ENCODE assay signal across 8 cellular contexts in the genomic region with DNA sequence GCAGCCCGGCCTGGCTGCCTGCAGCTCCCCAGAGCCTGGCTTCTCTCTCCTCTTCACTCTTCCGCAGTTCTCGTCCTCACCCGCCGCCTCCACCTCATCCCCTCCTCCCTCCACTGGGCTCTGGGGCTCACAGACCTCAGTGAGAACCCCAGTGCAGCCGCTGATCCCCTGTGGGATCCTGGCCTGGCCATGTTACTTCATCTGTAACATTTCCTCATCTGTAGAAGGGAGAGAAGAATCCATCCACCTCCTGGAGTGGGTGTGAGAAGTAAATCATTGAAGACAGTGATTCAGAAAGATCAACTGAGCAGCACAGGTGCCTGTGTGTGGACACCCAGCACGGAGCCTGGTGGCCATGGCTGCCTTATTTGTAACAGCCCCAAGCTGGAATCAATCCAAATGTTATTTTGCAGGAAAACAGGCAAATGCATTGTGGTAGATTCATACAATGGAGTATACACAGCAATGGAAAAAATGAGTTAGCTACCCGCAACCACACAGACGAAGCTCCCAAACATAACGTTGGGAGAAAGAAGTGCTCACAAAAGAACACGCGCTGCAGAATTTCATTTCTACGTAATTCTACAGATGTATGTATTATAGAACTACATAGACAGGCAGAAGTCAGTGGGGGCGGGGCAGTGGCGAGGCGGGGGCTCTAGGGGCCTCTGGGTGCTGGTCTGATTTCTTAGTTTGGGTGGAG. TPM values are rescaled to one million over a fixed set of nuclear protein-coding genes. Genes with fewer than 3 reads are reported as not detected.
DNase-seq lines count a peak whose midpoint lies in the region; ATAC-seq, FAIRE-seq and TF ChIP-seq lines count a peak whose summit lies in the region.

No MANE protein-coding gene starts in this region.

- peak overlapping the region; percentile 96 to 98 for H3K27ac Mint-ChIP-seq in T-cell

- TF ChIP-seq CTCF in D721Med (IDR thresholded peaks at IDR 0.05; ENCODE audit: insufficient read depth, missing control alignments) (no peak), A673 (conservative IDR thresholded peaks at IDR 0.05; ENCODE audit: low read depth, low read length) (no peak)

- H3K4me1 ChIP-seq in A673 (ENCODE audit: insufficient read depth, low read length, poor library complexity, severe bottlenecking) = no peaks in the 10 kb centered on the region

- no peak for ATAC-seq in T-cell (replicated peaks in 1 of 4)

- H3K27me3 ChIP-seq in A673 (replicated peaks; ENCODE audit: insufficient read depth, low read depth, low read length, poor library complexity) = no peaks in the 10 kb centered on the region

- intact Hi-C loops in A673 (cut with micrococcal nuclease; ENCODE audit: unreplicated experiment) = no loop called here

- DNase-seq in NCI-H1436 (lab: John Stamatoyannopoulos, UW) (peak; percentile 14), NCI-H1436 treated with DMSO at 0.1 percent for 48 hours (lab: John Stamatoyannopoulos, UW) (no peak), T-cell (peak in 3 of 34 experiments; percentile 35 to 46 (median 38)), epithelial cell of prostate (ENCODE audit: low read depth, low spot score) (no peak), D721Med (ENCODE audit: insufficient read length, low spot score) (no peak), HuH-7.5 (ENCODE audit: low spot score) (no peak), A673 (ENCODE audit: low spot score) (no peak)
- peak; percentile 64 for DNase-seq in stimulated activated CD8-positive, alpha-beta memory T cell treated with anti-CD3 and anti-CD28 coated beads, Interleukin-4, amount 100 ng/mL, for 48 hours

- H3K4me3 ChIP-seq in A673 (ENCODE audit: low read depth, low read length, poor library complexity, severe bottlenecking) = no peak overlapping the region

- H3K36me3 Mint-ChIP-seq in T-cell = peaks cover 42% of the 10 kb centered on the region

- no TSS peak for BruUV-seq in A673 (replicated peaks; lab: Mats Ljungman, UMichigan)

- POLR2A ChIA-PET in T-cell (lab: Charles Lee) = interaction anchor here in 1 of 2 donors (1.5 kb wide), 1 partner anchor 12 kb away, joined by 4 read pairs; no protein-coding TSS in a partner anchor
- POLR2A ChIA-PET in A673 (lab: Charles Lee; ENCODE audit: low non-redundant PET) = no interaction called here

- H3K27ac ChIP-seq in epithelial cell of prostate (peak overlapping the region; percentile 42), A673 (ENCODE audit: low read depth, low read length, poor library complexity, severe bottlenecking) (no peak overlapping the region)

- peak overlapping the region; percentile 80 to 98 (median 80) for H3K4me3 Mint-ChIP-seq in T-cell

- H3K36me3 ChIP-seq in A673 (ENCODE audit: insufficient read depth, low read length, poor library complexity, severe bottlenecking) = no peaks in the 10 kb centered on the region

- no peaks in the 10 kb centered on the region for H3K27me3 Mint-ChIP-seq in T-cell

- no peaks in the 10 kb centered on the region for H3K9me3 Mint-ChIP-seq in T-cell

- CTCF ChIA-PET in T-cell (lab: Charles Lee) = interaction anchor here in 1 of 2 donors (0.9 to 3.6 kb wide), 3 partner anchors 11 to 31 kb away, joined by 5 to 18 read pairs (median 11); no protein-coding TSS in a partner anchor
- CTCF ChIA-PET in A673 (lab: Charles Lee) = interaction anchor here (0.9 kb wide), 1 partner anchor 31 kb away, joined by 3 read pairs; no protein-coding TSS in a partner anchor

- H3K4me1 Mint-ChIP-seq in T-cell = peaks cover 99 to 100% (median 99%) of the 10 kb centered on the region in 3 donors

- FAIRE-seq in D721Med (lab: Jason Lieb, UNC) = no peak

- no peaks in the 10 kb centered on the region for H3K9me3 ChIP-seq in A673 (ENCODE audit: low read depth, low read length, poor library complexity, severe bottlenecking)

RNA-seq across cellular contexts. Expression of a gene that starts 8.7 kb away (rescaled TPM):
- total RNA-seq in T-cell (100 to 1,000 TPM; 529 to 586 (median 559) TPM), A673 (2021) (not detected in 2 replicates)

RNA-seq across cellular contexts. Expression of a gene that starts 25.5 kb away (rescaled TPM):
- 1 to 10 TPM in 2 of 5 donors, under 1 TPM in 3; 0.20 to 5.5 (median 0.60) TPM for total RNA-seq in T-cell
- total RNA-seq in A673 (2021) = not detected in 2 replicates

Comparison
In these comparisons a context has a peak if more than half of its experiments do, and no peak if none do; other contexts are left out.
1. DNase-seq: peak in NCI-H1436 (single experiment) and stimulated activated CD8-positive, alpha-beta memory T cell treated with anti-CD3 and anti-CD28 coated beads, Interleukin-4, amount 100 ng/mL, for 48 hours (single experiment); none in NCI-H1436 treated with DMSO at 0.1 percent for 48 hours (single experiment), epithelial cell of prostate (single experiment), D721Med (single experiment), HuH-7.5 (single experiment) and A673 (single experiment).
2. RNA of a gene that starts 8.7 kb away (total RNA-seq): 529 to 586 TPM in T-cell; not detected in A673; every median in the first group is over 100 times any median in the second.